32 cellular contexts compared by ENCODE assay signal in genomic region chr4:5988086-5988845, GRCh38. TPM values are rescaled to one million over a fixed set of nuclear protein-coding genes. Genes with fewer than 3 reads are reported as not detected.
DNase-seq lines count a peak whose midpoint lies in the region; ATAC-seq and TF ChIP-seq lines count a peak whose summit lies in the region.
"Had no signal": no experiment of that assay in that cellular context is flagged by ENCODE, and none has a peak within 500 bp of the region (broad histone marks: within the 10 kb centered on the region; RNA-seq: fewer than 3 reads in every experiment).

No MANE protein-coding gene starts in this region.

- H3K9me2 ChIP-seq in PC-9 (ENCODE audit: insufficient read depth) = no peaks in the 10 kb centered on the region
- no peaks in the 10 kb centered on the region for H3K9me2 ChIP-seq in PC-3 (replicated peaks; ENCODE audit: low read length)

- no peak overlapping the region for H3K27ac Mint-ChIP-seq in natural killer cell treated with Interleukin-12 subunit alpha and Interleukin-12 subunit beta and Interleukin-15 and Interleukin-18, amount 100 ng/mL, for 72 hours
- H3K27ac Mint-ChIP-seq in natural killer cell = no peak overlapping the region
- H3K27ac Mint-ChIP-seq: activated CD8-positive, alpha-beta memory T cell treated with anti-CD3 and anti-CD28 coated beads, Interleukin-2, amount 10 ng/mL, durations not matched to agents 7 days and 5 days; CD4-positive, alpha-beta T cell; HFFc6 had no signal

- POLR2A ChIA-PET in PC-9 (lab: Charles Lee; ENCODE audit: unreplicated experiment) (no interaction called here), PC-3 (lab: Charles Lee; ENCODE audit: unreplicated experiment) (no interaction called here)

- H3K4me1 ChIP-seq in RWPE2 (ENCODE audit: insufficient read depth, poor library complexity, severe bottlenecking) (no peaks in the 10 kb centered on the region), PC-9 (replicated peaks; ENCODE audit: insufficient read depth) (no peaks in the 10 kb centered on the region), PC-3 (ENCODE audit: insufficient read depth, low read length) (no peaks in the 10 kb centered on the region), testis (no peaks in the 10 kb centered on the region)
- H3K4me1 ChIP-seq: esophagus muscularis mucosa, foreskin keratinocyte, heart left ventricle, right lobe of liver had no signal

- no peak overlapping the region for H3K4me3 Mint-ChIP-seq in natural killer cell treated with Interleukin-12 subunit alpha and Interleukin-12 subunit beta and Interleukin-15 and Interleukin-18, amount 100 ng/mL, for 72 hours
- H3K4me3 Mint-ChIP-seq in natural killer cell = no peak overlapping the region
- H3K4me3 Mint-ChIP-seq: activated CD8-positive, alpha-beta memory T cell treated with anti-CD3 and anti-CD28 coated beads, Interleukin-2, amount 10 ng/mL, durations not matched to agents 7 days and 5 days; CD4-positive, alpha-beta T cell; HFFc6 had no signal

- H3K27me3 ChIP-seq in RWPE2 (ENCODE audit: insufficient read depth, poor library complexity, severe bottlenecking) (no peaks in the 10 kb centered on the region), PC-9 (ENCODE audit: insufficient read depth, low read depth) (peaks cover 34% of the 10 kb centered on the region), PC-3 (ENCODE audit: low read length) (peaks cover 13% of the 10 kb centered on the region; the same call in 1 of the 2 replicates), testis (no peaks in the 10 kb centered on the region)
- H3K27me3 ChIP-seq: foreskin keratinocyte, right lobe of liver had no signal

- BruUV-seq in PC-9 (replicated peaks; lab: Mats Ljungman, UMichigan) (no TSS peak), PC-3 (replicated peaks; lab: Mats Ljungman, UMichigan) (no TSS peak)

- no peak for TF ChIP-seq POLR2A in testis (IDR thresholded peaks at IDR 0.05)

- H4K20me1 ChIP-seq in PC-9 (ENCODE audit: insufficient read depth) = no peaks in the 10 kb centered on the region
- no peaks in the 10 kb centered on the region for H4K20me1 ChIP-seq in PC-3 (ENCODE audit: low read length)

- H3F3A ChIP-seq in PC-9 (ENCODE audit: insufficient read depth, low read depth) = no peaks in the 10 kb centered on the region
- H3F3A ChIP-seq in PC-3 (ENCODE audit: low read length, unreplicated experiment) = no peaks in the 10 kb centered on the region

- no peak overlapping the region for H3K4me2 ChIP-seq in PC-9
- H3K4me2 ChIP-seq in PC-3 (ENCODE audit: low read length) = no peak overlapping the region

- H3K9me3 ChIP-seq in RWPE2 (ENCODE audit: severe bottlenecking) (peaks cover 5% of the 10 kb centered on the region), PC-9 (ENCODE audit: insufficient read depth, low read depth) (no peaks in the 10 kb centered on the region), PC-3 (ENCODE audit: low read length) (peaks cover 4% of the 10 kb centered on the region; the same call in 1 of the 2 replicates), testis (no peaks in the 10 kb centered on the region)
- H3K9me3 ChIP-seq: right lobe of liver had no signal

- DNase-seq in natural killer cell treated with Interleukin-12 subunit alpha and Interleukin-12 subunit beta and Interleukin-15 and Interleukin-18, amount 100 ng/mL, for 72 hours (ENCODE audit: low spot score) = peak; percentile 56
- DNase-seq in natural killer cell (no peak), RWPE2 (ENCODE audit: low spot score) (no peak), posterior vena cava (ENCODE audit: low spot score) (peak; percentile 29), PC-9 (no peak), PC-3 (no peak), testis (no peak)
- DNase-seq: activated CD4-positive, alpha-beta T cell treated with anti-CD3 and anti-CD28 coated beads, Interleukin-2, amount 50 U/mL, for 1 hour; activated CD4-positive, CD25-positive, alpha-beta regulatory T cell; activated CD8-positive, alpha-beta memory T cell treated with anti-CD3 and anti-CD28 coated beads, Interleukin-2, amount 10 ng/mL, durations not matched to agents 7 days and 5 days; activated naive CD4-positive, alpha-beta T cell treated with Interleukin-2 at 50 U/mL for 16 hours; activated T-cell treated with anti-CD3 and anti-CD28 coated beads, Interleukin-2, amount 50 U/mL, for 48 hours; CD4-positive, alpha-beta T cell; dermis blood vessel endothelial cell; DND-41; foreskin keratinocyte; GM23248; heart left ventricle; HFFc6; kidney; left ventricle myocardium superior; mesendoderm; NCI-H1417 treated with DMSO at 0.1 percent for 48 hours; NCI-H2029 treated with DMSO at 0.1 percent for 48 hours; NCI-H524; right lobe of liver; stimulated activated CD4-positive, alpha-beta T cell treated with anti-CD3 and anti-CD28 coated beads, Interleukin-4, amount 100 ng/mL, for 1 hour; substantia nigra had no signal

- no peak for TF ChIP-seq CTCF in natural killer cell (IDR thresholded peaks at IDR 0.05)
- no peak for TF ChIP-seq CTCF in RWPE2 (IDR thresholded peaks at IDR 0.05; ENCODE audit: poor library complexity, severe bottlenecking)
- no peak for TF ChIP-seq CTCF in PC-9 (conservative IDR thresholded peaks at IDR 0.05)
- no peak for TF ChIP-seq CTCF in PC-3 (conservative IDR thresholded peaks at IDR 0.05; ENCODE audit: low read depth, low read length)
- TF ChIP-seq CTCF in testis (IDR thresholded peaks at IDR 0.05) = no peak

- H3K27ac ChIP-seq in RWPE2 (ENCODE audit: poor library complexity, severe bottlenecking) (no peak overlapping the region), PC-9 (no peak overlapping the region), PC-3 (ENCODE audit: low read length) (no peak overlapping the region), testis (no peak overlapping the region)
- H3K27ac ChIP-seq: esophagus muscularis mucosa, foreskin keratinocyte, GM23248, heart left ventricle, right lobe of liver had no signal

- peaks cover 21% of the 10 kb centered on the region for H3K36me3 Mint-ChIP-seq in natural killer cell treated with Interleukin-12 subunit alpha and Interleukin-12 subunit beta and Interleukin-15 and Interleukin-18, amount 100 ng/mL, for 72 hours
- peaks cover 18% of the 10 kb centered on the region for H3K36me3 Mint-ChIP-seq in natural killer cell

- intact Hi-C loops in natural killer cell (cut with micrococcal nuclease) (no loop called here), posterior vena cava (cut with DNase I) (no loop called here), PC-9 (cut with micrococcal nuclease; ENCODE audit: unreplicated experiment) (no loop called here), PC-3 (cut with micrococcal nuclease) (no loop called here), testis (cut with DNase I; ENCODE audit: low total_unique reads) (no loop called here)

- 74 to 88% methylated on average over 14 of the region's 14 CpGs for WGBS in testis, 2 donors

- peaks cover 9% of the 10 kb centered on the region for H3K9me3 Mint-ChIP-seq in natural killer cell treated with Interleukin-12 subunit alpha and Interleukin-12 subunit beta and Interleukin-15 and Interleukin-18, amount 100 ng/mL, for 72 hours
- H3K9me3 Mint-ChIP-seq in natural killer cell = peaks cover 10 to 16% of the 10 kb centered on the region in 2 donors

- peaks cover 14 to 19% of the 10 kb centered on the region in 2 donors for H3K27me3 Mint-ChIP-seq in natural killer cell treated with Interleukin-12 subunit alpha and Interleukin-12 subunit beta and Interleukin-15 and Interleukin-18, amount 100 ng/mL, for 72 hours
- H3K27me3 Mint-ChIP-seq in natural killer cell (ENCODE audit: low read depth in 2 of 2) = peaks cover 4 to 32% of the 10 kb centered on the region in 2 donors

- no peaks in the 10 kb centered on the region for H3K4me1 Mint-ChIP-seq in natural killer cell treated with Interleukin-12 subunit alpha and Interleukin-12 subunit beta and Interleukin-15 and Interleukin-18, amount 100 ng/mL, for 72 hours (ENCODE audit: low read depth in 2 of 2)
- H3K4me1 Mint-ChIP-seq in natural killer cell = no peaks in the 10 kb centered on the region
- H3K4me1 Mint-ChIP-seq: activated CD8-positive, alpha-beta memory T cell treated with anti-CD3 and anti-CD28 coated beads, Interleukin-2, amount 10 ng/mL, durations not matched to agents 7 days and 5 days had no signal

- H3K79me2 ChIP-seq in PC-9 (ENCODE audit: low read depth) = no peaks in the 10 kb centered on the region
- no peaks in the 10 kb centered on the region for H3K79me2 ChIP-seq in PC-3 (ENCODE audit: low read length)

- H3K9ac ChIP-seq in PC-3 (ENCODE audit: low read length) = no peak overlapping the region
- H3K9ac ChIP-seq: GM23248 had no signal

- H3K36me3 ChIP-seq in RWPE2 (ENCODE audit: low read depth) (no peaks in the 10 kb centered on the region), PC-9 (ENCODE audit: low read depth) (no peaks in the 10 kb centered on the region), PC-3 (ENCODE audit: low read depth, low read length) (no peaks in the 10 kb centered on the region), testis (ENCODE audit: low read depth, missing control alignments) (no peaks in the 10 kb centered on the region)
- H3K36me3 ChIP-seq: esophagus muscularis mucosa, heart left ventricle, right lobe of liver had no signal

- H2AFZ ChIP-seq in PC-9 (no peak overlapping the region), PC-3 (ENCODE audit: low read length) (no peak overlapping the region)
- H2AFZ ChIP-seq: GM23248 had no signal

- CTCF ChIA-PET in PC-9 (lab: Charles Lee) = no interaction called here
- CTCF ChIA-PET in PC-3 (lab: Charles Lee) = interaction anchor here (0.7 kb wide), 1 partner anchor 39 kb away, joined by 5 read pairs; no protein-coding TSS in a partner anchor

- peak in 1 of 2 donors; percentile 51 for ATAC-seq in natural killer cell treated with Interleukin-12 subunit alpha and Interleukin-12 subunit beta and Interleukin-15 and Interleukin-18, amount 100 ng/mL, for 72 hours
- ATAC-seq in natural killer cell (no peak), RWPE2 (ENCODE audit: low read depth) (peak; percentile 14; the same call in 2 of the 3 replicates), PC-3 (no peak), HG02884 (IDR thresholded peaks at IDR 0.05; ENCODE audit: unreplicated experiment) (no peak)
- ATAC-seq: activated CD8-positive, alpha-beta memory T cell treated with anti-CD3 and anti-CD28 coated beads, Interleukin-2, amount 10 ng/mL, durations not matched to agents 7 days and 5 days; foreskin keratinocyte; heart left ventricle; left ventricle myocardium superior; Panc1; right lobe of liver had no signal

- H3K4me3 ChIP-seq in RWPE2 (ENCODE audit: severe bottlenecking) (no peak overlapping the region), PC-9 (no peak overlapping the region), PC-3 (ENCODE audit: low read length) (no peak overlapping the region), testis (no peak overlapping the region)
- H3K4me3 ChIP-seq: esophagus muscularis mucosa, GM23248, heart left ventricle, right lobe of liver had no signal

RNA-seq across cellular contexts. Expression of gene C4orf50, which starts 30.0 kb away (rescaled TPM):
- total RNA-seq in natural killer cell treated with Interleukin-12 subunit alpha and Interleukin-12 subunit beta and Interleukin-15 and Interleukin-18, amount 100 ng/mL, for 72 hours = 1 to 10 TPM in 1 of 2 donors, under 1 TPM in 1; 0.81 to 6.9 TPM
- total RNA-seq in natural killer cell (1 to 10 TPM in 2 of 3 donors, under 1 TPM in 1; 0.63 to 2.7 (median 1.8) TPM), posterior vena cava (not detected), PC-9 (2021) (not detected in 2 replicates), PC-3 (2014; rRNA removed) (not detected in 2 replicates), testis (1 to 10 TPM; 1.8 to 2.7 TPM)
- polyA plus RNA-seq in testis (ENCODE audit: insufficient read depth, low read depth, low replicate concordance) = 1.1 TPM
- total RNA-seq: foreskin keratinocyte, GM23248, HFFc6, HT-29 had no signal
- polyA plus RNA-seq: foreskin keratinocyte, GM23248, heart left ventricle had no signal

Comparison
In these comparisons a context has a peak if more than half of its experiments do, and no peak if none do; other contexts are left out.
1. DNase-seq: peak in natural killer cell treated with Interleukin-12 subunit alpha and Interleukin-12 subunit beta and Interleukin-15 and Interleukin-18, amount 100 ng/mL, for 72 hours (single experiment) and posterior vena cava (single experiment); none in natural killer cell (single experiment), RWPE2 (single experiment), PC-9 (0 of 2), PC-3 (single experiment) and testis (single experiment).